8 cellular contexts compared by ENCODE assay signal in the genomic region with DNA sequence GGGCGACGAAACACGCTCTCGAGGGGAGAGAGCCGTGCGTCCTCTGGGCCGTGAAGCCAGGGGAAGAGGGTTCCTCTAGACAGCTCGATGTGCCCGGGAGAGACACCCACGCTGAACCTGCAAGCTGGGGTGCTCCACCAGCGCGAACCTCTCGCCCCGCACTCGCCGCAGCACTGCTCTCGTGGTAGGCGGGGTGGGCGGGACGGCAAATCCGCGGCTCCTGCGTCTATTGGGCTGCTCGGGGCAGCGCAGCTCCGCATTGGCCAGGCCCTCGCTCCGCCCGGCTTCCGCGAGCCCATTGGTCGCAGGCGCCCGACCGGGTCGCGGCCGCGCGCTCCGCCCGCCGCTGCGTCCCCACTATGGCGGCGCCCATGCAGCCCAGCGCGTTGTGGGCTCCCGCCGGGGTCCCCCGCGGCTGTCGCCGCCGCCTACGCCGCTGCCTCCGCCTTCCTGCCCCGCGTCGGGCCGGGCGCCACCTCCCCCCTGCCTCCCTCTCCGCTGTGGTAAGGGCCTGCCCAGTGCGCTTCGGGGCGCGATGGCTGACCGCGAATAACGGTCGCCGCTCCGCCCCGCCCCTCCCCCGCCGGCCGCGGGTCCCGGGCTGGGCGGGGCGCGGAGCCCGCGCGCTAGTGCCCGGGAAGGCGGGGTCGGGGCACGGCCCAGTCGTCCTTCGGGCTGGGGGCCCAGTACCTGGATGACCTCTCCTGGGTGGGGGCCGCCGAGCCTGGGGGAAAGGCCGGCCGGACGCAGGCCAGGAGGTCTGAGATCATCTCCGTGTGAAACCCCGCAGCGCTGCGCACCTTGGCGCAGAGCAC. TPM values are rescaled to one million over a fixed set of nuclear protein-coding genes. Genes with fewer than 3 reads are reported as not detected.
DNase-seq lines count a peak whose midpoint lies in the region; ATAC-seq and TF ChIP-seq lines count a peak whose summit lies in the region.

A gene with protein sequence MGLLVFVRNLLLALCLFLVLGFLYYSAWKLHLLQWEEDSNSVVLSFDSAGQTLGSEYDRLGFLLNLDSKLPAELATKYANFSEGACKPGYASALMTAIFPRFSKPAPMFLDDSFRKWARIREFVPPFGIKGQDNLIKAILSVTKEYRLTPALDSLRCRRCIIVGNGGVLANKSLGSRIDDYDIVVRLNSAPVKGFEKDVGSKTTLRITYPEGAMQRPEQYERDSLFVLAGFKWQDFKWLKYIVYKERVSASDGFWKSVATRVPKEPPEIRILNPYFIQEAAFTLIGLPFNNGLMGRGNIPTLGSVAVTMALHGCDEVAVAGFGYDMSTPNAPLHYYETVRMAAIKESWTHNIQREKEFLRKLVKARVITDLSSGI (plus strand): TSS at position 346 of the 815 bp plus-strand sequence. CDS start 28,727 bp downstream, outside the sequence.

- peaks cover 17% of the 10 kb centered on the region for H3K79me2 ChIP-seq in MM.1S (ENCODE audit: low read length)

- no peaks in the 10 kb centered on the region for H3K9me3 ChIP-seq in ES-I3 (ENCODE audit: control insufficient read depth, insufficient read depth, low read length)
- H3K9me3 ChIP-seq in HAP-1: no peaks in the 10 kb centered on the region
- H3K9me3 ChIP-seq in MM.1S (replicated peaks; ENCODE audit: insufficient read depth, low read length): no peaks in the 10 kb centered on the region
- no peaks in the 10 kb centered on the region for H3K9me3 ChIP-seq in neuron (ENCODE audit: low read length)

- TF ChIP-seq CTCF in MM.1S (IDR thresholded peaks at IDR 0.05; ENCODE audit: low read length): no peak
- no peak for TF ChIP-seq CTCF in foreskin keratinocyte (conservative IDR thresholded peaks at IDR 0.05)

- in situ Hi-C loops in HAP-1 (cut with MboI; ENCODE audit: low sequenced_read_pairs): no loop called here

- H2AFZ ChIP-seq in MM.1S (ENCODE audit: low read length) (peak within 1 kb of the TSS; percentile 96), neuron (ENCODE audit: low read depth, low read length) (peak within 1 kb of the TSS; percentile 92)

- no peaks in the 10 kb centered on the region for H3K27me3 ChIP-seq in HAP-1 (ENCODE audit: low read depth)
- H3K27me3 ChIP-seq in MM.1S (replicated peaks; ENCODE audit: insufficient read depth, low read length): no peaks in the 10 kb centered on the region
- no peaks in the 10 kb centered on the region for H3K27me3 ChIP-seq in foreskin keratinocyte
- no peaks in the 10 kb centered on the region for H3K27me3 ChIP-seq in neuron (ENCODE audit: insufficient read depth, low read length)

- peaks cover 5% of the 10 kb centered on the region; the same call in 1 of the 2 replicates for H3K4me1 ChIP-seq in ES-I3 (ENCODE audit: insufficient read depth, low read length)
- H3K4me1 ChIP-seq in HAP-1: peaks cover 5% of the 10 kb centered on the region; the same call in 1 of the 2 replicates
- H3K4me1 ChIP-seq in MM.1S (ENCODE audit: low read length): peaks cover 36% of the 10 kb centered on the region
- H3K4me1 ChIP-seq in foreskin keratinocyte: peaks cover 31% of the 10 kb centered on the region
- peaks cover 27% of the 10 kb centered on the region for H3K4me1 ChIP-seq in neuron (ENCODE audit: insufficient read depth, low read length)

- peak within 1 kb of the TSS; percentile 69 for H3K4me3 ChIP-seq in HAP-1
- H3K4me3 ChIP-seq in MM.1S (ENCODE audit: low read length): peak within 1 kb of the TSS; percentile 98
- H3K4me3 ChIP-seq in neuron (ENCODE audit: low read length): peak within 1 kb of the TSS; percentile 87

- H3K9me2 ChIP-seq in MM.1S (replicated peaks; ENCODE audit: insufficient read depth, low read length): no peaks in the 10 kb centered on the region

- H3K36me3 ChIP-seq in ES-I3 (ENCODE audit: insufficient read depth, low read length): peaks cover 7% of the 10 kb centered on the region
- H3K36me3 ChIP-seq in HAP-1 (replicated peaks): peaks cover 32% of the 10 kb centered on the region
- H3K36me3 ChIP-seq in MM.1S (replicated peaks; ENCODE audit: insufficient read depth, low read length): no peaks in the 10 kb centered on the region
- peaks cover 33% of the 10 kb centered on the region for H3K36me3 ChIP-seq in neuron (ENCODE audit: insufficient read depth, low read length)

- H3K9ac ChIP-seq in ES-I3 (ENCODE audit: low read depth, low read length) (peak within 1 kb of the TSS; percentile 73), MM.1S (ENCODE audit: low read length) (peak within 1 kb of the TSS; percentile 56)

- H4K20me1 ChIP-seq in MM.1S (ENCODE audit: insufficient read depth, low read length): no peaks in the 10 kb centered on the region

- ATAC-seq in foreskin keratinocyte: peak; percentile 90

- H3K27ac ChIP-seq in MM.1S (ENCODE audit: low read length) (peak within 1 kb of the TSS; percentile 2; the same call in 1 of the 2 replicates), foreskin keratinocyte (peak within 1 kb of the TSS; percentile 26)

- H3F3A ChIP-seq in MM.1S (ENCODE audit: insufficient read depth, low read length): peaks cover 23% of the 10 kb centered on the region

- peak; percentile 89 to 95 for DNase-seq in HAP-1 (ENCODE audit: low spot score in 2 of 2)
- DNase-seq in MM.1S: peak; percentile 97
- peak; percentile 84 for DNase-seq in SIG-M5 treated with dmso at 0.1 percent for 504 hours (lab: John Stamatoyannopoulos, UW; ENCODE audit: unreplicated experiment)
- DNase-seq in activated gamma-delta T cell treated with Interleukin-2 at 50 U/mL for 16 hours: peak; percentile 87
- DNase-seq in foreskin keratinocyte: peak; percentile 66 to 76
- peak; percentile 83 for DNase-seq in stromal cell of bone marrow (ENCODE audit: low read depth)

- H3K4me2 ChIP-seq in MM.1S (ENCODE audit: low read depth, low read length): peak within 1 kb of the TSS; percentile 90

RNA-seq across cellular contexts. Expression of the gene that starts here (rescaled TPM):
- total RNA-seq in foreskin keratinocyte: 12.4 and 13.6 TPM in 2 replicates
- polyA plus RNA-seq in foreskin keratinocyte: 16.3 and 17.3 TPM in 2 replicates

Comparison
In these comparisons a context has a peak if more than half of its experiments do, and no peak if none do; other contexts are left out.
1. Peak in every context shown above with its lines: DNase-seq, ATAC-seq, H3K4me3 ChIP-seq and H3K27ac ChIP-seq.